In the genomic region with DNA sequence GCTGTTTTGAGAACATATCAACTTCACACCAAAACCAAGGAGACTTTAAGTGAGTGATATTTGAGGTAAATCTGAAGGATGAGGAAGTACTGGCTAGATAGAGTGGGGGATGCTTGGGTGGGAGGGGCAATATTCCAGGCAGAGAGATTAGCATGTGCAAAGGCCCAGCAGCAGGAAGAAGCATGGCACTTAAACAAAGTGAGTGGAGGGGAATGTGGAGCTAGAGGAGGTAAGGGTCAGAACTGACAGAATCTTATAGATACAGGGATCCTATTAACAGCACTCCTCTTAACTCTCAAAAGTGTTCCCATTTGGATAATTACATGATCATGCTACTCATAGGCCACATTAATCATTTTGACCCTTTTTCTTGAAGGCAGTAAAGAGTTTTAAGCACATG, we compare ENCODE assay signal across 8 cellular contexts.
"Had no signal": no experiment of that assay in that cellular context is flagged by ENCODE, and none has a peak within 500 bp of the region (broad histone marks: within the 10 kb centered on the region; RNA-seq: fewer than 3 reads in every experiment).

No MANE protein-coding gene starts in this region.

- H3K27ac ChIP-seq: GM23248 had no signal

- H3K9ac ChIP-seq: GM23248 had no signal

- FAIRE-seq: HTR-8/SVneo, K562 had no signal

- H3K9me3 ChIP-seq: HAP-1 had no signal

- DNase-seq: GM23248, H7, IMR-90, KG1 had no signal

- H2AFZ ChIP-seq: GM23248 had no signal

- ATAC-seq: HCT116, K562 had no signal

- H3K4me3 ChIP-seq: GM23248, HAP-1, K562 had no signal

- H3K36me3 ChIP-seq: HAP-1 had no signal
